Comparison of ENCODE assay signal across 17 cellular contexts in the genomic region with DNA sequence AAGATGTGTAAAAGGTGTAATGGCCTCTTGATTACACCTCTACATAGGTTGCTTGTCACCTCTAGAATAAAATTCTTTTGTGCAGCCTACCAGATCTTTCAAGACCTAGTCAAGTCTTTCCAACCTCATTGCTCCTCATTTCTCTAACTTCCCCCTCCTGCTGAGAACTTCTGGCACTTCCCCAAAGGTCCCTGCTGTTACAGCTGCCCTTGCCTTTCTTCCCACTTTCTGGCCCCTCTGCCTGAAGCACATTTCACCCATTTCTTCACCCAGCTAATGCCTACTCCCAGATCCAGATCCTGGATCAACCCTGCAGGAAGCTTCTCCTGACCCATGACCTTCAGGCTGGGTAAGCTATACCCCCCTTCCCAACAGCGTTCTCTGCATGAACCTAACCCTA. TPM values are rescaled to one million over a fixed set of nuclear protein-coding genes. Genes with fewer than 3 reads are reported as not detected.
DNase-seq lines count a peak whose midpoint lies in the region; ATAC-seq, FAIRE-seq and TF ChIP-seq lines count a peak whose summit lies in the region.
"Had no signal": no experiment of that assay in that cellular context is flagged by ENCODE, and none has a peak within 500 bp of the region (broad histone marks: within the 10 kb centered on the region; RNA-seq: fewer than 3 reads in every experiment).

No MANE protein-coding gene starts in this region.

- no peaks in the 10 kb centered on the region for H3K9me3 ChIP-seq in OCI-LY7 (ENCODE audit: low read length)

- POLR2A ChIA-PET in OCI-LY7 (lab: Charles Lee): interaction anchor here (0.7 to 8.4 kb wide), 12 partner anchors 11 to 1490 kb away, joined by 3 to 267 read pairs (median 4); partner anchors contain the start of genes CEP128 and GTF2A1

- H3K27ac Mint-ChIP-seq in naive B cell: peak overlapping the region in 4 of 6 donors; percentile 26 to 82 (median 60)
- H3K27ac Mint-ChIP-seq: neural progenitor cell had no signal

- in situ Hi-C loops in KBM-7 (cut with MboI; ENCODE audit: low pct_unique_long_range_greater_than_20kb, low sequenced_read_pairs): loop anchor here (25.0 kb wide), 1 partner anchor 505 kb away; no protein-coding TSS in a partner anchor

- peaks cover 0 to 5% (median 1%) of the 10 kb centered on the region in 3 donors for H3K27me3 Mint-ChIP-seq in naive B cell

- BruUV-seq in OCI-LY7 (replicated peaks; lab: Mats Ljungman, UMichigan): no TSS peak

- TF ChIP-seq CTCF in OCI-LY7 (conservative IDR thresholded peaks at IDR 0.05; ENCODE audit: low read length): no peak

- H3K79me2 ChIP-seq in OCI-LY7 (ENCODE audit: insufficient read depth, low read depth, low read length): peaks cover 24% of the 10 kb centered on the region; the same call in 1 of the 2 replicates

- H3K4me2 ChIP-seq in OCI-LY7 (ENCODE audit: low read length): peak overlapping the region; percentile 85
- H3K4me2 ChIP-seq: neural progenitor cell had no signal

- ATAC-seq in naive B cell (ENCODE audit: low read depth in 2 of 2) (no peak), HG03045 (IDR thresholded peaks at IDR 0.05; ENCODE audit: unreplicated experiment) (no peak)
- ATAC-seq: PC-3 had no signal

- H4K20me1 ChIP-seq in OCI-LY7 (ENCODE audit: insufficient read depth, low read length): no peaks in the 10 kb centered on the region

- peak overlapping the region in 6 of 8 donors; percentile 13 to 62 (median 36) for H3K4me3 Mint-ChIP-seq in naive B cell
- H3K4me3 Mint-ChIP-seq: neural progenitor cell had no signal

- no peaks in the 10 kb centered on the region for H3K9me2 ChIP-seq in OCI-LY7 (ENCODE audit: insufficient read depth, low read length)

- CTCF ChIA-PET in OCI-LY7 (lab: Charles Lee; ENCODE audit: unreplicated experiment): interaction anchor here (0.9 to 3.3 kb wide), 3 partner anchors 11 to 30 kb away, joined by 3 to 30 read pairs (median 5); no protein-coding TSS in a partner anchor

- no peaks in the 10 kb centered on the region for H3K36me3 ChIP-seq in OCI-LY7 (ENCODE audit: insufficient read depth, low read length)
- H3K36me3 ChIP-seq: neural progenitor cell had no signal

- peak overlapping the region; percentile 68 for H3K4me3 ChIP-seq in OCI-LY7 (ENCODE audit: low read depth, low read length, poor library complexity, severe bottlenecking)
- H3K4me3 ChIP-seq: neural progenitor cell had no signal

- H3K36me3 Mint-ChIP-seq in naive B cell: no peaks in the 10 kb centered on the region
- H3K36me3 Mint-ChIP-seq: neural progenitor cell had no signal

- FAIRE-seq in RCC 7860 (lab: Jason Lieb, UNC): no peak
- FAIRE-seq: H54, islet of Langerhans had no signal

- intact Hi-C loops in OCI-LY7 (cut with micrococcal nuclease; ENCODE audit: unreplicated experiment): no loop called here

- peak overlapping the region; percentile 27 for H2AFZ ChIP-seq in OCI-LY7 (ENCODE audit: low read length)
- H2AFZ ChIP-seq: neural progenitor cell had no signal

- H3K27ac ChIP-seq in OCI-LY7 (ENCODE audit: low read depth, low read length, poor library complexity, severe bottlenecking): peak overlapping the region; percentile 98
- H3K27ac ChIP-seq: 22Rv1, neural progenitor cell had no signal

- peaks cover 32 to 41% (median 35%) of the 10 kb centered on the region in 3 donors for H3K4me1 Mint-ChIP-seq in naive B cell

- peaks cover 68% of the 10 kb centered on the region for H3K4me1 ChIP-seq in OCI-LY7 (ENCODE audit: insufficient read depth, low read length, poor library complexity, severe bottlenecking)
- H3K4me1 ChIP-seq: neural progenitor cell had no signal

- DNase-seq in DMS79 treated with DMSO at 0.1 percent for 48 hours (lab: John Stamatoyannopoulos, UW) (peak; percentile 28), DMS79 (lab: John Stamatoyannopoulos, UW) (no peak), KBM-7 (peak; percentile 57), OCI-LY7 (ENCODE audit: low spot score) (peak; percentile 43), naive B cell (no peak), NCI-H1092 treated with DMSO at 0.1 percent for 48 hours (lab: John Stamatoyannopoulos, UW) (no peak), RCC 7860 (ENCODE audit: low spot score) (no peak)
- DNase-seq: activated naive CD4-positive, alpha-beta T cell treated with Interleukin-2 at 50 U/mL for 16 hours; NCI-H1092; PC-3; stimulated activated CD4-positive, alpha-beta T cell treated with anti-CD3 and anti-CD28 coated beads, Interleukin-1b, Interleukin-23, amount 100 ng/mL, for 48 hours had no signal

- no peaks in the 10 kb centered on the region for H3K9me3 Mint-ChIP-seq in naive B cell
- H3K9me3 Mint-ChIP-seq: neural progenitor cell had no signal

RNA-seq across cellular contexts. Expression of gene TSHR, which starts 1.5 kb away (rescaled TPM):
- 33.4 and 40.0 TPM in 2 replicates for total RNA-seq in OCI-LY7 (2014; rRNA removed; shearing (Covaris generic))
- total RNA-seq in OCI-LY7 (2022): 3.8 and 4.9 TPM in 2 replicates
- polyA plus RNA-seq in naive B cell (ENCODE audit: low read depth in 6 of 6): not detected
- total RNA-seq: epithelial cell of proximal tubule, PC-3 had no signal

RNA-seq across cellular contexts. Expression of gene CEP128, which starts 15.4 kb away (rescaled TPM):
- 71.9 and 76.9 TPM in 2 replicates for total RNA-seq in OCI-LY7 (2014; rRNA removed; shearing (Covaris generic))
- total RNA-seq in OCI-LY7 (2022): 125 and 137 TPM in 2 replicates
- polyA plus RNA-seq in naive B cell (ENCODE audit: low read depth in 6 of 6): 1 to 10 TPM; 1.5 to 5.1 (median 2.7) TPM

Comparison
In these comparisons a context has a peak if more than half of its experiments do, and no peak if none do; other contexts are left out.
1. DNase-seq: peak in DMS79 treated with DMSO at 0.1 percent for 48 hours (single experiment), KBM-7 (single experiment) and OCI-LY7 (single experiment); none in DMS79 (single experiment), naive B cell (single experiment), NCI-H1092 treated with DMSO at 0.1 percent for 48 hours (single experiment) and RCC 7860 (single experiment).